In the genomic region with DNA sequence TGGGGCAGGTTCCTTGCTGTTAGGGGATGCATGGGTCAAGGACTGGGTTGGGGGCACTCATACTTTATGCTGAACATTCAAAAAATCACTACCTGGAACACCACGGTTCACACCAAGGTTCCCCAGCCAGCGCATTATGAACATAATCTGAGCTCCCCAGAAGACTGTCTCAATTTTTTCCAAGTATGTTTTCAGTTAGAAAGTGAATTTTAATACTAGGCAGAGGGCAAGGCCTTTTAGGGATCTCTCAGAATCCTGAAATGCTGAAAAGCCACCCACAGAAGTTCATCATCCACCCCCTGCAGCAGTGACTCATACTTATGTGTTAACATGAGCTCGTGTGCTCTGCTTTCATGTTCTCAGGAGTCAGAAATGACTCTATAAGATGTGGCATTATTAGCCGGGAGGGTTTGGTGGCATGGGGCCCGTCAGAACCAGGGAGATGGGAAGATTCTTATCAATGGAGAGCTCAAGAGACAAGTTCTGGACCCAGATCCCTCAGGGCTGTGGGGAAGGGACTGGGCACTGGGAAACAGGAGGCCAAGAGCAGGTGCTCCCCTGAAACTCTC, we compare ENCODE assay signal across 1 cellular context.
TF ChIP-seq lines count a peak whose summit lies in the region.

No MANE protein-coding gene starts in this region.

TF ChIP-seq in GM23338, 12 proteins besides CTCF, POLR2A, EP300 and RAD21 (continued from another document):
- TF ChIP-seq, protein P1, sequence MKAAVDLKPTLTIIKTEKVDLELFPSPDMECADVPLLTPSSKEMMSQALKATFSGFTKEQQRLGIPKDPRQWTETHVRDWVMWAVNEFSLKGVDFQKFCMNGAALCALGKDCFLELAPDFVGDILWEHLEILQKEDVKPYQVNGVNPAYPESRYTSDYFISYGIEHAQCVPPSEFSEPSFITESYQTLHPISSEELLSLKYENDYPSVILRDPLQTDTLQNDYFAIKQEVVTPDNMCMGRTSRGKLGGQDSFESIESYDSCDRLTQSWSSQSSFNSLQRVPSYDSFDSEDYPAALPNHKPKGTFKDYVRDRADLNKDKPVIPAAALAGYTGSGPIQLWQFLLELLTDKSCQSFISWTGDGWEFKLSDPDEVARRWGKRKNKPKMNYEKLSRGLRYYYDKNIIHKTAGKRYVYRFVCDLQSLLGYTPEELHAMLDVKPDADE (IDR thresholded peaks at IDR 0.05): no peak
- no peak for TF ChIP-seq NANOG (IDR thresholded peaks at IDR 0.05; ENCODE audit: borderline replicate concordance)
